In genomic region chr2:191013876-191014652, GRCh38 we compare ENCODE assay signal across 8 cellular contexts. TPM values are rescaled to one million over a fixed set of nuclear protein-coding genes. Genes with fewer than 3 reads are reported as not detected.
DNase-seq lines count a peak whose midpoint lies in the region; ATAC-seq and FAIRE-seq lines count a peak whose summit lies in the region.

STAT1 (minus strand) TSS chr2:191014171; CDS start chr2:191010003, 4,168 bp downstream.

- H3K27ac ChIP-seq in BLaER1 = peak within 1 kb of the TSS; percentile 87

- peak within 1 kb of the TSS; percentile 92 for H3K4me2 ChIP-seq in BLaER1

- peak; percentile 79 for ATAC-seq in HG03442 (IDR thresholded peaks at IDR 0.05; ENCODE audit: unreplicated experiment)
- peak; percentile 97 for ATAC-seq in left lobe of liver

- no peaks in the 10 kb centered on the region for H3K9me3 ChIP-seq in BLaER1

- DNase-seq in GM19239 (ENCODE audit: insufficient read length, low spot score) = peak; percentile 68
- peak; percentile 44 for DNase-seq in NCI-H524 treated with DMSO at 0.1 percent for 48 hours (lab: John Stamatoyannopoulos, UW)
- DNase-seq in activated CD4-positive, alpha-beta T cell treated with anti-CD3 and anti-CD28 coated beads for 48 hours = peak; percentile 97
- peak; percentile 65 for DNase-seq in cortex of kidney (lab: John Stamatoyannopoulos, UW)
- DNase-seq in left lobe of liver (ENCODE audit: low spot score) = peak; percentile 96
- DNase-seq in stimulated activated CD4-positive, alpha-beta T cell treated with anti-CD3 and anti-CD28 coated beads, Interleukin-2, amount 100 ng/mL, for 24 hours = peak; percentile 97

- H3K36me3 ChIP-seq in BLaER1 = peaks cover 17% of the 10 kb centered on the region

- peaks cover 22% of the 10 kb centered on the region for H3K4me1 ChIP-seq in BLaER1

- H4K20me1 ChIP-seq in BLaER1 = 0 out of 2 replicates have a peak, but pooled peaks cover 7% of the 10 kb centered on the region

- H3K4me3 ChIP-seq in BLaER1 = peak within 1 kb of the TSS; percentile 95

- peak; percentile 21 for FAIRE-seq in GM19239 (lab: Jason Lieb, UNC)

- peak within 1 kb of the TSS; percentile 90 for H3K9ac ChIP-seq in BLaER1

- H3K27me3 ChIP-seq in BLaER1 = no peaks in the 10 kb centered on the region

RNA-seq across cellular contexts. Expression of gene STAT1, which starts in this region (rescaled TPM):
- total RNA-seq in left lobe of liver = 26.1 TPM

Comparison
In these comparisons a context has a peak if more than half of its experiments do, and no peak if none do; other contexts are left out.
1. Peak in every context shown above with its lines: DNase-seq, ATAC-seq, H3K4me3 ChIP-seq and H3K27ac ChIP-seq.
2. DNase-seq: peak in every context shown above with its lines; median percentile 97 in activated CD4-positive, alpha-beta T cell treated with anti-CD3 and anti-CD28 coated beads for 48 hours; 97 in stimulated activated CD4-positive, alpha-beta T cell treated with anti-CD3 and anti-CD28 coated beads, Interleukin-2, amount 100 ng/mL, for 24 hours; 96 in left lobe of liver; 68 in GM19239; 65 in cortex of kidney; 44 in NCI-H524 treated with DMSO at 0.1 percent for 48 hours.